ENCODE assay signal across 8 cellular contexts in the genomic region with DNA sequence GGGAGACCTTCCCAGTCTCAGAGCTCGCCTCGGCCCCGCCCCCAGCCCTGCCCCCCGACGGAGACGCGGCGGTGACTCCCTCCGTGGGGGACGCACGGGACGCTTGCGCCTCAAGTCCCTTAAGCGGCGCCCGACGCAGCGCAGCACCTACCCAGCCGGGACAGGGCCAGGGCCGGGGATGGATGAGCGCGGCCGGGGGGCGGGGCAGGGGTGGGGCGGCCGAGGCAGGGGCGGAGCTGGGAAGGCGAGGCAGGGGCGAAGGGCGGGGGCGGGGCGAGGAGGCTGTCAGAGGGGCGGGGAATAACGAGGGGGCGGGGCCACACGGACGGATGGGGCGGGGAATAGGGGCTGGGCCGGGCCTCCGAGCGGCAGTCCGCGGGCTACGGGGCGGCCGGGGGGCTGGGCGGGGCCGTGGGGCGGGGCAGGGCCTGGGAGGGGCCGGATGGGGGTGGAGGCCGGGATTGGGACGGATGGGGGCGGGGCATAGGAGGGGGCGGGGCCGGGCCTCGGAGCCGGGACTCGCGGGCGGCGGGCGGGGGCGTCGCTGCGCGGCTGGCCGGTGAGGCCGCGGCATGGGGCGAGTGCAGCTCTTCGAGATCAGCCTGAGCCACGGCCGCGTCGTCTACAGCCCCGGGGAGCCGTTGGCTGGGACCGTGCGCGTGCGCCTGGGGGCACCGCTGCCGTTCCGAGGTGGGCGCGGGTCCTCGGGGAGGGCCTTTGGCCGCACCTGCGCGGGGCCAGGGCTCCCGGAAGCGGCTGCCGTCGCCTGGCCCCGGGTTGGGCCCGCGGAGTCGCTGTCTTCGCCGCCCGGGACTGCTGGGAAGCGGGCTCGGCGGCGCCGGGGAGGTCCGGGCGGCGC. TPM values are rescaled to one million over a fixed set of nuclear protein-coding genes. Genes with fewer than 3 reads are reported as not detected.
DNase-seq lines count a peak whose midpoint lies in the region; ATAC-seq and TF ChIP-seq lines count a peak whose summit lies in the region.

A gene with protein sequence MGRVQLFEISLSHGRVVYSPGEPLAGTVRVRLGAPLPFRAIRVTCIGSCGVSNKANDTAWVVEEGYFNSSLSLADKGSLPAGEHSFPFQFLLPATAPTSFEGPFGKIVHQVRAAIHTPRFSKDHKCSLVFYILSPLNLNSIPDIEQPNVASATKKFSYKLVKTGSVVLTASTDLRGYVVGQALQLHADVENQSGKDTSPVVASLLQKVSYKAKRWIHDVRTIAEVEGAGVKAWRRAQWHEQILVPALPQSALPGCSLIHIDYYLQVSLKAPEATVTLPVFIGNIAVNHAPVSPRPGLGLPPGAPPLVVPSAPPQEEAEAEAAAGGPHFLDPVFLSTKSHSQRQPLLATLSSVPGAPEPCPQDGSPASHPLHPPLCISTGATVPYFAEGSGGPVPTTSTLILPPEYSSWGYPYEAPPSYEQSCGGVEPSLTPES (plus strand): TSS at position 541 of the 859 bp plus-strand sequence. CDS start 32 bp downstream, at position 573.

- peak within 1 kb of the TSS; percentile 98 for H3K4me3 ChIP-seq in ACC112 (ENCODE audit: low read depth, low read length)
- peak within 1 kb of the TSS; percentile 62 for H3K4me3 ChIP-seq in kidney epithelial cell (ENCODE audit: low read depth, low read length)

- no peak for TF ChIP-seq CTCF in kidney epithelial cell (IDR thresholded peaks at IDR 0.05; ENCODE audit: insufficient read depth, low read length, poor library complexity, severe bottlenecking)

- peak within 1 kb of the TSS; percentile 89 for H2AFZ ChIP-seq in ACC112 (ENCODE audit: low read length, unreplicated experiment)

- ATAC-seq in GM18868 (IDR thresholded peaks at IDR 0.05; ENCODE audit: unreplicated experiment) (peak; percentile 83), HG03103 (IDR thresholded peaks at IDR 0.05; ENCODE audit: low read depth, unreplicated experiment) (peak; percentile 65)

- no peak within 1 kb of the TSS for H3K27ac ChIP-seq in ACC112 (ENCODE audit: low read depth, low read length)

- no peaks in the 10 kb centered on the region for H3K27me3 ChIP-seq in ACC112 (ENCODE audit: insufficient read depth, low read length)
- peaks cover 5% of the 10 kb centered on the region for H3K27me3 ChIP-seq in kidney epithelial cell (ENCODE audit: control insufficient read depth, insufficient read depth, low read length)

- peaks cover 5% of the 10 kb centered on the region for H3K79me2 ChIP-seq in ACC112 (ENCODE audit: control insufficient read depth, insufficient read depth, low read length, unreplicated experiment)

- peaks cover 11% of the 10 kb centered on the region for H3K4me1 ChIP-seq in ACC112 (ENCODE audit: control insufficient read depth, insufficient read depth, low read length, unreplicated experiment)

- DNase-seq in NCI-H446 (lab: John Stamatoyannopoulos, UW) (peak; percentile 64 to 90), cerebellar cortex (ENCODE audit: low spot score) (peak; percentile 89), kidney epithelial cell (ENCODE audit: low read depth) (peak; percentile 61)
- peak; percentile 84 for DNase-seq in activated CD4-positive, CD25-positive, alpha-beta regulatory T cell treated with anti-CD3 and anti-CD28 coated beads, Interleukin-2, amount 50 U/mL, for 72 hours
- DNase-seq in stimulated activated CD4-positive, alpha-beta T cell treated with anti-CD3 and anti-CD28 coated beads, Interleukin-15, amount 100 ng/mL, for 24 hours, result peak; percentile 94

- H3K36me3 ChIP-seq in ACC112 (ENCODE audit: insufficient read depth, low read length), result no peaks in the 10 kb centered on the region
- H3K36me3 ChIP-seq in kidney epithelial cell (ENCODE audit: control insufficient read depth, insufficient read depth, low read length), result no peaks in the 10 kb centered on the region

RNA-seq across cellular contexts. Expression of the gene that starts here (rescaled TPM):
- total RNA-seq in kidney epithelial cell, result 84.2 and 110 TPM in 2 replicates
